ENCODE assay signal across 18 cellular contexts in genomic region chr15:68081869-68082505, GRCh38. TPM values are rescaled to one million over a fixed set of nuclear protein-coding genes. Genes with fewer than 3 reads are reported as not detected.
DNase-seq lines count a peak whose midpoint lies in the region; ATAC-seq and TF ChIP-seq lines count a peak whose summit lies in the region.
"Had no signal": no experiment of that assay in that cellular context is flagged by ENCODE, and none has a peak within 500 bp of the region (broad histone marks: within the 10 kb centered on the region; RNA-seq: fewer than 3 reads in every experiment).

No MANE protein-coding gene starts in this region.

- H3K4me3 Mint-ChIP-seq in endothelial cell (ENCODE audit: unreplicated experiment), result peak overlapping the region; percentile 8
- H3K4me3 Mint-ChIP-seq in stimulated activated effector memory CD8-positive, alpha-beta T cell treated with anti-CD3 and anti-CD28 coated beads, Interleukin-12 subunit alpha, Interleukin-12 subunit beta, amount 100 ng/mL, for 72 hours, result no peak overlapping the region
- H3K4me3 Mint-ChIP-seq: activated T-helper 1 cell treated with anti-CD3 and anti-CD28 coated beads, Interleukin-12 subunit alpha, Interleukin-12 subunit beta, Interleukin-2, Interleukin-4 antibody, amounts not matched to agents 30 ng/mL and 10 ng/mL and 1 ng/mL, durations not matched to agents 14 hours and 24 hours and 36 hours had no signal

- H3K4me3 ChIP-seq in right atrium auricular region (no peak overlapping the region), OCI-LY7 (ENCODE audit: low read depth, low read length, poor library complexity, severe bottlenecking) (no peak overlapping the region)
- H3K4me3 ChIP-seq: SJCRH30, spleen, suprapubic skin had no signal

- peaks cover 0 to 75% of the 10 kb centered on the region in 2 donors for H3K4me1 ChIP-seq in right atrium auricular region
- peaks cover 24% of the 10 kb centered on the region for H3K4me1 ChIP-seq in OCI-LY7 (ENCODE audit: insufficient read depth, low read length, poor library complexity, severe bottlenecking)
- H3K4me1 ChIP-seq: SJCRH30 had no signal

- peaks cover 63% of the 10 kb centered on the region for H3K4me1 Mint-ChIP-seq in endothelial cell (ENCODE audit: unreplicated experiment)
- H3K4me1 Mint-ChIP-seq in stimulated activated effector memory CD8-positive, alpha-beta T cell treated with anti-CD3 and anti-CD28 coated beads, Interleukin-12 subunit alpha, Interleukin-12 subunit beta, amount 100 ng/mL, for 72 hours, result peaks cover 49% of the 10 kb centered on the region

- H3K27me3 ChIP-seq in right atrium auricular region, result no peaks in the 10 kb centered on the region
- H3K27me3 ChIP-seq: SJCRH30, spleen, suprapubic skin had no signal

- H3K79me2 ChIP-seq in OCI-LY7 (ENCODE audit: insufficient read depth, low read depth, low read length), result peaks cover 100% of the 10 kb centered on the region

- in situ Hi-C loops in ACHN (cut with HindIII; ENCODE audit: low pct_ligation_motif_present, low pct_unique_long_range_greater_than_20kb, low sequenced_read_pairs), result no loop called here

- H3K9me3 Mint-ChIP-seq in endothelial cell (ENCODE audit: unreplicated experiment), result no peaks in the 10 kb centered on the region
- H3K9me3 Mint-ChIP-seq in stimulated activated effector memory CD8-positive, alpha-beta T cell treated with anti-CD3 and anti-CD28 coated beads, Interleukin-12 subunit alpha, Interleukin-12 subunit beta, amount 100 ng/mL, for 72 hours, result no peaks in the 10 kb centered on the region
- H3K9me3 Mint-ChIP-seq: activated T-helper 1 cell treated with anti-CD3 and anti-CD28 coated beads, Interleukin-12 subunit alpha, Interleukin-12 subunit beta, Interleukin-2, Interleukin-4 antibody, amounts not matched to agents 30 ng/mL and 10 ng/mL and 1 ng/mL, durations not matched to agents 14 hours and 24 hours and 36 hours had no signal

- POLR2A ChIA-PET in OCI-LY7 (lab: Charles Lee), result interaction anchor here (0.7 to 1.0 kb wide), 3 partner anchors 22 to 113 kb away, joined by 3 to 4 read pairs (median 3); no protein-coding TSS in a partner anchor

- DNase-seq in left ventricle myocardium superior, result no peak
- no peak for DNase-seq in right atrium auricular region (ENCODE audit: low spot score)
- DNase-seq in OCI-LY7 (ENCODE audit: low spot score), result no peak
- no peak for DNase-seq in endothelial cell (ENCODE audit: low spot score)
- DNase-seq in stimulated activated effector memory CD8-positive, alpha-beta T cell treated with anti-CD3 and anti-CD28 coated beads, Interleukin-12 subunit alpha, Interleukin-12 subunit beta, amount 100 ng/mL, for 72 hours (ENCODE audit: low spot score in 2 of 2), result no peak
- DNase-seq in NCI-H226, result no peak
- no peak for DNase-seq in activated CD8-positive, alpha-beta memory T cell treated with anti-CD3 and anti-CD28 coated beads for 24 hours
- DNase-seq in ACHN, result no peak
- DNase-seq: erythroblast; foreskin melanocyte; NCI-H1417; NCI-H524; PC-3; SJCRH30; spleen; stimulated activated CD4-positive, alpha-beta T cell treated with anti-CD3 and anti-CD28 coated beads, Interleukin-4, amount 100 ng/mL, for 4 hours had no signal

- no peaks in the 10 kb centered on the region for H3K9me2 ChIP-seq in OCI-LY7 (ENCODE audit: insufficient read depth, low read length)

- no peak overlapping the region for H2AFZ ChIP-seq in OCI-LY7 (ENCODE audit: low read length)

- peaks cover 37% of the 10 kb centered on the region for H4K20me1 ChIP-seq in OCI-LY7 (ENCODE audit: insufficient read depth, low read length)

- H3K27ac ChIP-seq in right atrium auricular region (no peak overlapping the region), OCI-LY7 (ENCODE audit: low read depth, low read length, poor library complexity, severe bottlenecking) (no peak overlapping the region)
- H3K27ac ChIP-seq: SJCRH30, suprapubic skin had no signal

- BruUV-seq in OCI-LY7 (replicated peaks; lab: Mats Ljungman, UMichigan), result no TSS peak

- no peaks in the 10 kb centered on the region for H3K9me3 ChIP-seq in right atrium auricular region
- H3K9me3 ChIP-seq in OCI-LY7 (ENCODE audit: low read length), result no peaks in the 10 kb centered on the region
- H3K9me3 ChIP-seq: spleen, suprapubic skin had no signal

- peak; percentile 32 for ATAC-seq in left ventricle myocardium superior
- no peak for ATAC-seq in stimulated activated effector memory CD8-positive, alpha-beta T cell treated with anti-CD3 and anti-CD28 coated beads, Interleukin-12 subunit alpha, Interleukin-12 subunit beta, amount 100 ng/mL, for 72 hours
- ATAC-seq: PC-3 had no signal

- no peaks in the 10 kb centered on the region for H3K36me3 Mint-ChIP-seq in endothelial cell (ENCODE audit: low read depth, unreplicated experiment)
- peaks cover 13% of the 10 kb centered on the region for H3K36me3 Mint-ChIP-seq in stimulated activated effector memory CD8-positive, alpha-beta T cell treated with anti-CD3 and anti-CD28 coated beads, Interleukin-12 subunit alpha, Interleukin-12 subunit beta, amount 100 ng/mL, for 72 hours

- H3K4me2 ChIP-seq in OCI-LY7 (ENCODE audit: low read length), result peak overlapping the region; percentile 13

- H3K27me3 Mint-ChIP-seq in endothelial cell (ENCODE audit: unreplicated experiment), result peaks cover 3% of the 10 kb centered on the region

- H3K36me3 ChIP-seq in right atrium auricular region (peaks cover 7% of the 10 kb centered on the region), OCI-LY7 (ENCODE audit: insufficient read depth, low read length) (peaks cover 14% of the 10 kb centered on the region)

- peak overlapping the region; percentile 85 for H3K27ac Mint-ChIP-seq in endothelial cell (ENCODE audit: unreplicated experiment)
- peak overlapping the region; percentile 2 for H3K27ac Mint-ChIP-seq in stimulated activated effector memory CD8-positive, alpha-beta T cell treated with anti-CD3 and anti-CD28 coated beads, Interleukin-12 subunit alpha, Interleukin-12 subunit beta, amount 100 ng/mL, for 72 hours
- H3K27ac Mint-ChIP-seq: activated T-helper 1 cell treated with anti-CD3 and anti-CD28 coated beads, Interleukin-12 subunit alpha, Interleukin-12 subunit beta, Interleukin-2, Interleukin-4 antibody, amounts not matched to agents 30 ng/mL and 10 ng/mL and 1 ng/mL, durations not matched to agents 14 hours and 24 hours and 36 hours had no signal

- intact Hi-C loops in left ventricle myocardium superior (cut with micrococcal nuclease), result no loop called here
- intact Hi-C loops in OCI-LY7 (cut with micrococcal nuclease; ENCODE audit: unreplicated experiment), result no loop called here

- TF ChIP-seq CTCF in right atrium auricular region (IDR thresholded peaks at IDR 0.05) (no peak), OCI-LY7 (conservative IDR thresholded peaks at IDR 0.05; ENCODE audit: low read length) (no peak), endothelial cell (IDR thresholded peaks at IDR 0.05; ENCODE audit: unreplicated experiment) (no peak)

- CTCF ChIA-PET in OCI-LY7 (lab: Charles Lee; ENCODE audit: unreplicated experiment), result no interaction called here

RNA-seq across cellular contexts. Expression of gene PIAS1, which starts 27.9 kb away (rescaled TPM):
- total RNA-seq in left ventricle myocardium superior (27.2 TPM), right atrium auricular region (10 to 100 TPM; 24.5 to 26.7 TPM), OCI-LY7 (2022) (59.0 and 72.8 TPM in 2 replicates), endothelial cell (ENCODE audit: unreplicated experiment) (67.8 TPM)
- total RNA-seq in OCI-LY7 (2014; rRNA removed; shearing (Covaris generic)), result 36.2 and 44.1 TPM in 2 replicates
